In genomic region chr2:160941290-160941846, GRCh38 we compare ENCODE assay signal across 22 cellular contexts.
DNase-seq lines count a peak whose midpoint lies in the region; ATAC-seq and TF ChIP-seq lines count a peak whose summit lies in the region.
"Had no signal": no experiment of that assay in that cellular context is flagged by ENCODE, and none has a peak within 500 bp of the region (broad histone marks: within the 10 kb centered on the region; RNA-seq: fewer than 3 reads in every experiment).

No MANE protein-coding gene starts in this region.

- no peaks in the 10 kb centered on the region for H3K36me3 Mint-ChIP-seq in Calu3 (ENCODE audit: insufficient read depth, unreplicated experiment)
- no peaks in the 10 kb centered on the region for H3K36me3 Mint-ChIP-seq in activated T-helper 17 cell treated with anti-CD3 and anti-CD28 coated beads, Interleukin-2, amount 50 U/mL, for 72 hours (ENCODE audit: low read depth)
- H3K36me3 Mint-ChIP-seq: activated naive CD4-positive, alpha-beta T cell treated with anti-CD3 and anti-CD28 coated beads, Interleukin-2, amount 50 U/mL, for 24 hours had no signal

- no peak for DNase-seq in Calu3
- no peak for DNase-seq in iPS-NIHi7 (ENCODE audit: extremely low spot score)
- no peak for DNase-seq in NCI-H187 treated with DMSO at 0.1 percent for 48 hours (lab: John Stamatoyannopoulos, UW)
- DNase-seq in left ventricle myocardium superior, result no peak
- DNase-seq: activated CD4-positive, alpha-beta T cell treated with anti-CD3 and anti-CD28 coated beads for 48 hours; aorta; BE2C; caudate nucleus; DMS79; NCI-H1436; SHP77 treated with DMSO at 0.1 percent for 48 hours; stimulated activated CD4-positive, alpha-beta T cell treated with anti-CD3 and anti-CD28 coated beads, Interleukin-4, amount 100 ng/mL, for 4 hours; stimulated activated naive CD8-positive, alpha-beta T cell treated with anti-CD3 and anti-CD28 coated beads, Interleukin-15, Interleukin-2, amounts not matched to agents 100 U/mL and 50 U/mL, for 24 hours; uterus had no signal

- H3K4me1 Mint-ChIP-seq in Calu3 (ENCODE audit: low read depth, unreplicated experiment), result peaks cover 11% of the 10 kb centered on the region
- peaks cover 14% of the 10 kb centered on the region for H3K4me1 Mint-ChIP-seq in activated T-helper 17 cell treated with anti-CD3 and anti-CD28 coated beads, Interleukin-2, amount 50 U/mL, for 72 hours
- H3K4me1 Mint-ChIP-seq: neural crest cell had no signal

- no peak overlapping the region for H3K4me3 Mint-ChIP-seq in Calu3 (ENCODE audit: low read depth, unreplicated experiment)
- H3K4me3 Mint-ChIP-seq in activated T-helper 17 cell treated with anti-CD3 and anti-CD28 coated beads, Interleukin-2, amount 50 U/mL, for 72 hours, result no peak overlapping the region
- H3K4me3 Mint-ChIP-seq: activated naive CD4-positive, alpha-beta T cell treated with anti-CD3 and anti-CD28 coated beads, Interleukin-2, amount 50 U/mL, for 24 hours; dendritic cell treated with granulocyte-macrophage colony-stimulating factor and Interleukin-4, amounts not matched to agents 40 ng/mL and 50 ng/mL, for 4 days; neural crest cell had no signal

- CTCF ChIA-PET in Calu3 (lab: Charles Lee), result no interaction called here

- intact Hi-C loops in Calu3 (cut with micrococcal nuclease; ENCODE audit: unreplicated experiment), result no loop called here
- intact Hi-C loops in left ventricle myocardium superior (cut with micrococcal nuclease), result no loop called here

- no peaks in the 10 kb centered on the region for H3K27me3 Mint-ChIP-seq in Calu3 (ENCODE audit: unreplicated experiment)
- H3K27me3 Mint-ChIP-seq in activated T-helper 17 cell treated with anti-CD3 and anti-CD28 coated beads, Interleukin-2, amount 50 U/mL, for 72 hours, result peaks cover 4% of the 10 kb centered on the region
- H3K27me3 Mint-ChIP-seq: dendritic cell treated with granulocyte-macrophage colony-stimulating factor and Interleukin-4, amounts not matched to agents 40 ng/mL and 50 ng/mL, for 4 days had no signal

- H3K27ac Mint-ChIP-seq in Calu3 (ENCODE audit: unreplicated experiment), result peak overlapping the region; percentile 16
- H3K27ac Mint-ChIP-seq in activated T-helper 17 cell treated with anti-CD3 and anti-CD28 coated beads, Interleukin-2, amount 50 U/mL, for 72 hours, result peak overlapping the region; percentile 35
- H3K27ac Mint-ChIP-seq: dendritic cell treated with granulocyte-macrophage colony-stimulating factor and Interleukin-4, amounts not matched to agents 40 ng/mL and 50 ng/mL, for 4 days had no signal

- no TSS peak for BruUV-seq in Calu3 (replicated peaks; lab: Mats Ljungman, UMichigan)

- no peak for TF ChIP-seq CTCF in Calu3 (IDR thresholded peaks at IDR 0.05; ENCODE audit: unreplicated experiment)

- no peaks in the 10 kb centered on the region for H3K9me3 Mint-ChIP-seq in Calu3 (ENCODE audit: low read depth, unreplicated experiment)
- no peaks in the 10 kb centered on the region for H3K9me3 Mint-ChIP-seq in activated T-helper 17 cell treated with anti-CD3 and anti-CD28 coated beads, Interleukin-2, amount 50 U/mL, for 72 hours
- H3K9me3 Mint-ChIP-seq: dendritic cell treated with granulocyte-macrophage colony-stimulating factor and Interleukin-4, amounts not matched to agents 40 ng/mL and 50 ng/mL, for 4 days; neural crest cell had no signal

- peak; percentile 15 for ATAC-seq in GM21381 (IDR thresholded peaks at IDR 0.05; ENCODE audit: unreplicated experiment)
- peak; percentile 7 for ATAC-seq in HG03095 (IDR thresholded peaks at IDR 0.05; ENCODE audit: unreplicated experiment)
- peak; percentile 5 for ATAC-seq in activated T-helper 17 cell treated with anti-CD3 and anti-CD28 coated beads, Interleukin-2, amount 50 U/mL, for 72 hours (replicated peaks)
- no peak for ATAC-seq in HG03159 (IDR thresholded peaks at IDR 0.05; ENCODE audit: unreplicated experiment)
- ATAC-seq in left ventricle myocardium superior, result no peak
- ATAC-seq: Panc1; stimulated activated naive CD8-positive, alpha-beta T cell treated with anti-CD3 and anti-CD28 coated beads, Interleukin-15, Interleukin-2, amounts not matched to agents 100 U/mL and 50 U/mL, for 24 hours had no signal

Comparison
In these comparisons a context has a peak if more than half of its experiments do, and no peak if none do; other contexts are left out.
1. ATAC-seq: peak in GM21381 (single experiment), HG03095 (single experiment) and activated T-helper 17 cell treated with anti-CD3 and anti-CD28 coated beads, Interleukin-2, amount 50 U/mL, for 72 hours (single experiment); none in HG03159 (single experiment) and left ventricle myocardium superior (single experiment).